Comparison of ENCODE assay signal across 15 cellular contexts in the genomic region with DNA sequence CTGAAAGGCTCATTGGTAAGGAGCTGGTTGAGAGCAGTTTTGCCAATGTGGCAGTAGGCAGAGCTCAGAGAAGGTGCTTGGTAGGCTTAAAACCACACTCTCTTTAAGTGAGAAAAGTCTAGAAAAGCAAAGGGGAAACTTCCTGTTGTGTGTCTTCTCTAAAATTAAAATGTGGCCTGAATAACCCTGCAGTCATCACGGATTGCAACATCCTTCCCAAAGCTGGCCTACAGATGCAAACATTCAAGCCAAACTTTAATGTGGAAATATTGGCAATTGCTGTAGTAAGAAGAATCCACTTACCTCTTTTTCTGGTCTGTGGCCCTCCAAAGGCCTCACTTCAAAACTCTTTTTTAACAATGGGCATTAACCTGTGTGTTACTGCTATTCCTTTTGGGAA.
DNase-seq lines count a peak whose midpoint lies in the region; ATAC-seq and TF ChIP-seq lines count a peak whose summit lies in the region.
"Had no signal": no experiment of that assay in that cellular context is flagged by ENCODE, and none has a peak within 500 bp of the region (broad histone marks: within the 10 kb centered on the region; RNA-seq: fewer than 3 reads in every experiment).

No MANE protein-coding gene starts in this region.

- TF ChIP-seq POLR2A in breast epithelium (IDR thresholded peaks at IDR 0.05): no peak
- no peak for TF ChIP-seq POLR2A in gastroesophageal sphincter (IDR thresholded peaks at IDR 0.05)

- POLR2A ChIA-PET in MCF 10A (lab: Yijun Ruan, JAX): interaction anchor here (0.6 kb wide), 1 partner anchor 784 kb away, joined by 4 read pairs; no protein-coding TSS in a partner anchor

- no peak for TF ChIP-seq EP300 in gastroesophageal sphincter (IDR thresholded peaks at IDR 0.05)

- H3K4me3 ChIP-seq in breast epithelium (no peak overlapping the region), gastroesophageal sphincter (no peak overlapping the region), aorta (ENCODE audit: low read length in 2 of 2) (no peak overlapping the region)
- H3K4me3 ChIP-seq: colonic mucosa had no signal

- H3K9me3 Mint-ChIP-seq in MCF 10A (ENCODE audit: unreplicated experiment): peaks cover 5% of the 10 kb centered on the region
- H3K9me3 Mint-ChIP-seq: natural killer cell treated with Interleukin-12 subunit alpha and Interleukin-12 subunit beta and Interleukin-15 and Interleukin-18, amount 100 ng/mL, for 72 hours had no signal

- BruUV-seq in MCF 10A (replicated peaks; lab: Mats Ljungman, UMichigan): no TSS peak

- WGBS in gastroesophageal sphincter (ENCODE audit: low coverage in 1 of 2), 2 donors: 13 to 23% methylated on average over 1 of the region's 1 CpG
- 4 to 5% methylated on average over 1 of the region's 1 CpG for WGBS in aorta, 2 donors

- H3K27me3 Mint-ChIP-seq in MCF 10A (ENCODE audit: insufficient read depth, unreplicated experiment): no peaks in the 10 kb centered on the region

- no peaks in the 10 kb centered on the region for H3K4me1 ChIP-seq in breast epithelium
- H3K4me1 ChIP-seq in gastroesophageal sphincter: no peaks in the 10 kb centered on the region
- peaks cover 0 to 3% of the 10 kb centered on the region in 2 donors for H3K4me1 ChIP-seq in aorta (ENCODE audit: control insufficient read depth in 1 of 2, insufficient read depth in 2 of 2, low read length in 2 of 2)
- H3K4me1 ChIP-seq: colonic mucosa had no signal

- peaks cover 6% of the 10 kb centered on the region for H3K4me1 Mint-ChIP-seq in MCF 10A (ENCODE audit: insufficient read depth, unreplicated experiment)

- CTCF ChIA-PET in MCF 10A (lab: Yijun Ruan, JAX): no interaction called here

- H3K27me3 ChIP-seq in breast epithelium: peaks cover 0 to 37% of the 10 kb centered on the region in 2 donors
- H3K27me3 ChIP-seq in gastroesophageal sphincter: no peaks in the 10 kb centered on the region
- H3K27me3 ChIP-seq in aorta (ENCODE audit: control insufficient read depth in 1 of 2, insufficient read depth in 2 of 2, low read length in 1 of 2): no peaks in the 10 kb centered on the region
- H3K27me3 ChIP-seq: colonic mucosa had no signal

- peak; percentile 71 for ATAC-seq in gastroesophageal sphincter
- ATAC-seq in aorta (ENCODE audit: low FRiP score): peak; percentile 43
- ATAC-seq in HG03159 (IDR thresholded peaks at IDR 0.05; ENCODE audit: unreplicated experiment): no peak
- no peak for ATAC-seq in GM18498 (IDR thresholded peaks at IDR 0.05; ENCODE audit: unreplicated experiment)
- ATAC-seq: left colon; natural killer cell treated with Interleukin-12 subunit alpha and Interleukin-12 subunit beta and Interleukin-15 and Interleukin-18, amount 100 ng/mL, for 72 hours had no signal

- no peak overlapping the region for H3K27ac Mint-ChIP-seq in MCF 10A (ENCODE audit: low read depth, unreplicated experiment)
- H3K27ac Mint-ChIP-seq: natural killer cell treated with Interleukin-12 subunit alpha and Interleukin-12 subunit beta and Interleukin-15 and Interleukin-18, amount 100 ng/mL, for 72 hours had no signal

- H3K27ac ChIP-seq in breast epithelium: peak overlapping the region in 1 of 2 donors; percentile 61
- no peak overlapping the region for H3K27ac ChIP-seq in gastroesophageal sphincter
- peak overlapping the region in 1 of 2 donors; percentile 25 for H3K27ac ChIP-seq in aorta (ENCODE audit: low read depth in 1 of 2, low read length in 2 of 2)
- H3K27ac ChIP-seq: 22Rv1, colonic mucosa had no signal

- H3K4me3 Mint-ChIP-seq in MCF 10A (ENCODE audit: unreplicated experiment): no peak overlapping the region
- H3K4me3 Mint-ChIP-seq: natural killer cell treated with Interleukin-12 subunit alpha and Interleukin-12 subunit beta and Interleukin-15 and Interleukin-18, amount 100 ng/mL, for 72 hours had no signal

- TF ChIP-seq CTCF in MCF 10A (IDR thresholded peaks at IDR 0.05; ENCODE audit: unreplicated experiment) (no peak), breast epithelium (IDR thresholded peaks at IDR 0.05) (no peak), gastroesophageal sphincter (IDR thresholded peaks at IDR 0.05) (no peak)

- H3K36me3 Mint-ChIP-seq in MCF 10A (ENCODE audit: insufficient read depth, unreplicated experiment): no peaks in the 10 kb centered on the region
- H3K36me3 Mint-ChIP-seq: natural killer cell treated with Interleukin-12 subunit alpha and Interleukin-12 subunit beta and Interleukin-15 and Interleukin-18, amount 100 ng/mL, for 72 hours had no signal

- DNase-seq in MCF 10A (ENCODE audit: unreplicated experiment): peak; percentile 27
- DNase-seq in breast epithelium (ENCODE audit: low spot score in 2 of 2): no peak
- DNase-seq in SKM-1 treated with dmso at 0.1 percent for 144 hours (lab: John Stamatoyannopoulos, UW; ENCODE audit: unreplicated experiment): peak; percentile 40
- DNase-seq in aorta: no peak
- no peak for DNase-seq in NCI-H526 (lab: John Stamatoyannopoulos, UW)
- DNase-seq: activated naive CD4-positive, alpha-beta T cell treated with anti-CD3 and anti-CD28 coated beads, Interleukin-2, amount 50 U/mL, for 16 hours; colonic mucosa; left colon; NCI-H1105; NCI-H510A had no signal

- H3K9me3 ChIP-seq in breast epithelium: no peaks in the 10 kb centered on the region
- no peaks in the 10 kb centered on the region for H3K9me3 ChIP-seq in gastroesophageal sphincter
- no peaks in the 10 kb centered on the region for H3K9me3 ChIP-seq in aorta (ENCODE audit: control insufficient read depth, low read length)
- H3K9me3 ChIP-seq: colonic mucosa had no signal

- no peaks in the 10 kb centered on the region for H3K36me3 ChIP-seq in breast epithelium
- no peaks in the 10 kb centered on the region for H3K36me3 ChIP-seq in gastroesophageal sphincter
- no peaks in the 10 kb centered on the region for H3K36me3 ChIP-seq in aorta (ENCODE audit: control insufficient read depth in 1 of 2, insufficient read depth in 2 of 2, low read length in 1 of 2)
- H3K36me3 ChIP-seq: colonic mucosa had no signal

- intact Hi-C loops in MCF 10A (cut with micrococcal nuclease): no loop called here
- intact Hi-C loops in breast epithelium (cut with DNase I; ENCODE audit: low total_unique reads): no loop called here
- intact Hi-C loops in aorta (cut with DNase I): no loop called here

Comparison
In these comparisons a context has a peak if more than half of its experiments do, and no peak if none do; other contexts are left out.
1. DNase-seq: peak in MCF 10A (single experiment) and SKM-1 treated with dmso at 0.1 percent for 144 hours (single experiment); none in breast epithelium (0 of 2), aorta (0 of 2) and NCI-H526 (0 of 2).
2. ATAC-seq: peak in gastroesophageal sphincter (single experiment) and aorta (single experiment); none in HG03159 (single experiment) and GM18498 (single experiment).